17 cellular contexts compared by ENCODE assay signal in the genomic region with DNA sequence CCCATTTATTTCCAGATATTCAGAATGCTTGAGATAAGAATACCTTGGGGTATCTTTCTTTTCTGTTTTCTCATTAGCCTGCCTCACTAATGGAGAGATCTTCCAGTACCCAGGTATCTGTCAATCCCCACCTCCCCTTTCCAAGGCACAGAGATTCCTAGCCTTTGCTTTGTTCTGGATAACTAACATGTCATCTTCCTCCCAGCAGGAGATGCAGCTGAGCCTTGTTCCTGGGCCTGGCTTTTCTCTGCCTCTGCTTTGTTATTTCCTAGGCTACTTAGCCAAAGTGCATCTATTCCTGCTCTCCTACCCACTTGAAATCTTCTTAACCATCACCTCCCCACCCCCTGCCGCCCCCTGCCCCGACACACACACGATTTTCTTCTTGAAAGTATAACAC.
"Had no signal": no experiment of that assay in that cellular context is flagged by ENCODE, and none has a peak within 500 bp of the region (broad histone marks: within the 10 kb centered on the region; RNA-seq: fewer than 3 reads in every experiment).

No MANE protein-coding gene starts in this region.

- H3K27ac ChIP-seq: colonic mucosa, gastroesophageal sphincter, psoas muscle, right lobe of liver, tibial nerve had no signal

- ATAC-seq: activated T-helper 17 cell treated with anti-CD3 and anti-CD28 coated beads, Interleukin-2, amount 50 U/mL, for 72 hours; gastroesophageal sphincter; left colon; psoas muscle; right lobe of liver; stimulated activated naive B cell treated with anti-CD40 and anti-IgM and Interleukin-4, amounts not matched to agents 10 μg/mL and 1 μg/mL and 100 μg/mL, for 72 hours had no signal

- H3K36me3 ChIP-seq: colonic mucosa, gastroesophageal sphincter, right lobe of liver, tibial nerve had no signal

- H3K9me3 ChIP-seq: colonic mucosa, gastroesophageal sphincter, psoas muscle, right lobe of liver, tibial nerve had no signal

- H3K4me1 ChIP-seq: colonic mucosa, gastroesophageal sphincter, psoas muscle, right lobe of liver, tibial nerve had no signal

- H3K27me3 ChIP-seq: colonic mucosa, gastroesophageal sphincter, right lobe of liver, tibial nerve had no signal

- H3K4me3 ChIP-seq: colonic mucosa, gastroesophageal sphincter, lung, psoas muscle, right lobe of liver, tibial nerve had no signal

- DNase-seq: activated CD4-positive, alpha-beta T cell treated with anti-CD3 and anti-CD28 coated beads, Interleukin-2, amount 50 U/mL, for 1 hour; activated CD4-positive, CD25-positive, alpha-beta regulatory T cell; activated naive CD4-positive, alpha-beta T cell treated with anti-CD3 and anti-CD28 coated beads for 36 hours; activated T-cell treated with anti-CD3 and anti-CD28 coated beads for 4 hours; caudate nucleus; colonic mucosa; effector CD4-positive, alpha-beta T cell; left colon; naive B cell; psoas muscle; right lobe of liver; stimulated activated CD4-positive, alpha-beta T cell treated with anti-CD3 and anti-CD28 coated beads, Interleukin-1b, Interleukin-23, amount 100 ng/mL, for 48 hours; stimulated activated naive B cell treated with anti-CD40 and anti-IgM and Interleukin-4, amounts not matched to agents 10 μg/mL and 1 μg/mL and 100 μg/mL, for 72 hours had no signal
